ENCODE assay signal across 12 cellular contexts in the genomic region with DNA sequence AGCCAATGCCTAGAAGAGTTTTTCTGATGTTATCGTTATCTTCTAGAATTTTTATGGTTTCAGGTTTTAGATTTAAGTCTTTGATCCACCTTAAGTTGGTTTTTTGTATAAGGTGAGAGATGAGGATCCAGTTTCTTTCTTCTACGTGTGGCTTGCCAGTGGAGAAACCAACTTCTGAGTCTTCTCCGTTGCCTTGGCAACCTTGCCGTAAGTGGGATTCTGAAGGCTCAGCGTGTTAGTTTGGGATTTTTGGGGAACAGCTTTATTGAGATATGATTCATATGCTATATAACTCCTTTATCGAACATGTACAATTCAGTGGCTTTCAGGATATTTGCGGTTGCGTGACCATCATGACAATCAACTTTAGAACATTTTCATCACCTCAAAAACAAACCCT. TPM values are rescaled to one million over a fixed set of nuclear protein-coding genes. Genes with fewer than 3 reads are reported as not detected.
DNase-seq lines count a peak whose midpoint lies in the region; ATAC-seq and TF ChIP-seq lines count a peak whose summit lies in the region.
"Had no signal": no experiment of that assay in that cellular context is flagged by ENCODE, and none has a peak within 500 bp of the region (broad histone marks: within the 10 kb centered on the region; RNA-seq: fewer than 3 reads in every experiment).

No MANE protein-coding gene starts in this region.

- H3K27ac Mint-ChIP-seq in activated naive CD8-positive, alpha-beta T cell treated with anti-CD3 and anti-CD28 coated beads, Interleukin-2, amount 50 U/mL, for 24 hours: peak overlapping the region; percentile 22
- no peak overlapping the region for H3K27ac Mint-ChIP-seq in activated naive CD8-positive, alpha-beta T cell treated with anti-CD3 and anti-CD28 coated beads for 36 hours
- H3K27ac Mint-ChIP-seq in mesothelial cell of epicardium: peak overlapping the region; percentile 41
- H3K27ac Mint-ChIP-seq in osteocyte (ENCODE audit: unreplicated experiment): no peak overlapping the region
- H3K27ac Mint-ChIP-seq: CD4-positive, alpha-beta T cell had no signal

- peaks cover 13% of the 10 kb centered on the region for H3K36me3 Mint-ChIP-seq in activated naive CD8-positive, alpha-beta T cell treated with anti-CD3 and anti-CD28 coated beads, Interleukin-2, amount 50 U/mL, for 24 hours (ENCODE audit: low read depth)
- peaks cover 18% of the 10 kb centered on the region for H3K36me3 Mint-ChIP-seq in activated naive CD8-positive, alpha-beta T cell treated with anti-CD3 and anti-CD28 coated beads for 36 hours
- H3K36me3 Mint-ChIP-seq in mesothelial cell of epicardium (peaks cover 11% of the 10 kb centered on the region), osteocyte (ENCODE audit: unreplicated experiment) (peaks cover 5% of the 10 kb centered on the region)

- no peaks in the 10 kb centered on the region for H3K9me3 Mint-ChIP-seq in activated naive CD8-positive, alpha-beta T cell treated with anti-CD3 and anti-CD28 coated beads, Interleukin-2, amount 50 U/mL, for 24 hours
- H3K9me3 Mint-ChIP-seq in activated naive CD8-positive, alpha-beta T cell treated with anti-CD3 and anti-CD28 coated beads for 36 hours: no peaks in the 10 kb centered on the region
- H3K9me3 Mint-ChIP-seq in mesothelial cell of epicardium (peaks cover 5% of the 10 kb centered on the region), osteocyte (ENCODE audit: unreplicated experiment) (no peaks in the 10 kb centered on the region)
- H3K9me3 Mint-ChIP-seq: CD4-positive, alpha-beta T cell had no signal

- H3K4me3 Mint-ChIP-seq in activated naive CD8-positive, alpha-beta T cell treated with anti-CD3 and anti-CD28 coated beads, Interleukin-2, amount 50 U/mL, for 24 hours: no peak overlapping the region
- H3K4me3 Mint-ChIP-seq in activated naive CD8-positive, alpha-beta T cell treated with anti-CD3 and anti-CD28 coated beads for 36 hours: no peak overlapping the region
- H3K4me3 Mint-ChIP-seq in mesothelial cell of epicardium (no peak overlapping the region), osteocyte (ENCODE audit: unreplicated experiment) (no peak overlapping the region)
- H3K4me3 Mint-ChIP-seq: CD4-positive, alpha-beta T cell had no signal

- no peaks in the 10 kb centered on the region for H3K27me3 Mint-ChIP-seq in activated naive CD8-positive, alpha-beta T cell treated with anti-CD3 and anti-CD28 coated beads, Interleukin-2, amount 50 U/mL, for 24 hours
- H3K27me3 Mint-ChIP-seq in activated naive CD8-positive, alpha-beta T cell treated with anti-CD3 and anti-CD28 coated beads for 36 hours: no peaks in the 10 kb centered on the region
- no peaks in the 10 kb centered on the region for H3K27me3 Mint-ChIP-seq in mesothelial cell of epicardium (ENCODE audit: low read depth)
- H3K27me3 Mint-ChIP-seq in osteocyte (ENCODE audit: unreplicated experiment): no peaks in the 10 kb centered on the region
- H3K27me3 Mint-ChIP-seq: CD4-positive, alpha-beta T cell had no signal

- peaks cover 56% of the 10 kb centered on the region for H3K4me1 Mint-ChIP-seq in activated naive CD8-positive, alpha-beta T cell treated with anti-CD3 and anti-CD28 coated beads, Interleukin-2, amount 50 U/mL, for 24 hours
- peaks cover 49% of the 10 kb centered on the region for H3K4me1 Mint-ChIP-seq in activated naive CD8-positive, alpha-beta T cell treated with anti-CD3 and anti-CD28 coated beads for 36 hours
- H3K4me1 Mint-ChIP-seq in mesothelial cell of epicardium: peaks cover 70% of the 10 kb centered on the region
- H3K4me1 Mint-ChIP-seq in osteocyte (ENCODE audit: unreplicated experiment): peaks cover 58% of the 10 kb centered on the region

- ATAC-seq in activated naive CD8-positive, alpha-beta T cell treated with anti-CD3 and anti-CD28 coated beads, Interleukin-2, amount 50 U/mL, for 24 hours: no peak
- no peak for ATAC-seq in HG03159 (IDR thresholded peaks at IDR 0.05; ENCODE audit: unreplicated experiment)
- ATAC-seq: A549, HepG2 had no signal

- no peak for TF ChIP-seq CTCF in mesothelial cell of epicardium (IDR thresholded peaks at IDR 0.05; ENCODE audit: unreplicated experiment)
- no peak for TF ChIP-seq CTCF in osteocyte (IDR thresholded peaks at IDR 0.05)

- no peak for DNase-seq in activated naive CD8-positive, alpha-beta T cell treated with anti-CD3 and anti-CD28 coated beads, Interleukin-2, amount 50 U/mL, for 24 hours
- DNase-seq in activated naive CD8-positive, alpha-beta T cell treated with anti-CD3 and anti-CD28 coated beads for 36 hours: no peak
- DNase-seq in mesothelial cell of epicardium (ENCODE audit: low spot score in 2 of 2, unreplicated experiment in 2 of 2) (no peak), osteocyte (ENCODE audit: extremely low spot score, unreplicated experiment) (peak; percentile 36), amygdala (lab: John Stamatoyannopoulos, UW) (no peak)
- DNase-seq in central memory CD4-positive, alpha-beta T cell: no peak
- DNase-seq: AML-193; Caco-2; CD4-positive, alpha-beta T cell had no signal

RNA-seq across cellular contexts. Expression of gene SMS, which starts 17.7 kb away (rescaled TPM):
- 100 to 1,000 TPM; 202 to 206 TPM for total RNA-seq in activated naive CD8-positive, alpha-beta T cell treated with anti-CD3 and anti-CD28 coated beads for 36 hours
- 172 to 176 TPM (median 174 TPM) in 3 replicates for total RNA-seq in mesothelial cell of epicardium
- 91.4 and 94.5 TPM in 2 replicates for total RNA-seq in osteocyte

Comparison
In these comparisons a context has a peak if more than half of its experiments do, and no peak if none do; other contexts are left out.
1. H3K27ac Mint-ChIP-seq: peak in activated naive CD8-positive, alpha-beta T cell treated with anti-CD3 and anti-CD28 coated beads, Interleukin-2, amount 50 U/mL, for 24 hours (single experiment) and mesothelial cell of epicardium (single experiment); none in activated naive CD8-positive, alpha-beta T cell treated with anti-CD3 and anti-CD28 coated beads for 36 hours (single experiment) and osteocyte (single experiment).